Comparison of ENCODE assay signal across 1 cellular context in genomic region chr2:10377747-10378085, GRCh38.
TF ChIP-seq lines count a peak whose summit lies in the region.

No MANE protein-coding gene starts in this region.

TF ChIP-seq in GM12891, 5 proteins besides CTCF, POLR2A, EP300 and RAD21:
- TF ChIP-seq POLR2AphosphoS5 (IDR thresholded peaks at IDR 0.05; ENCODE audit: low read depth, low read length) (no peak), PAX5 (IDR thresholded peaks at IDR 0.05; ENCODE audit: insufficient read depth, low read length, severe bottlenecking) (no peak), SPI1 (IDR thresholded peaks at IDR 0.05; ENCODE audit: low read depth, low read length) (no peak), POU2F2 (IDR thresholded peaks at IDR 0.05; ENCODE audit: low read depth, low read length) (no peak), TAF1 (IDR thresholded peaks at IDR 0.05; ENCODE audit: low read depth, low read length) (no peak)
